In genomic region chr4:47562297-47562696, GRCh38 we compare ENCODE assay signal across 16 cellular contexts.
"Had no signal": no experiment of that assay in that cellular context is flagged by ENCODE, and none has a peak within 500 bp of the region (broad histone marks: within the 10 kb centered on the region; RNA-seq: fewer than 3 reads in every experiment).

No MANE protein-coding gene starts in this region.

- H3K4me1 ChIP-seq: sigmoid colon had no signal

- H3K36me3 Mint-ChIP-seq: activated CD4-positive, alpha-beta memory T cell treated with anti-CD3 and anti-CD28 coated beads for 36 hours had no signal

- H3K27ac Mint-ChIP-seq: activated CD4-positive, alpha-beta memory T cell treated with anti-CD3 and anti-CD28 coated beads for 36 hours; activated naive CD8-positive, alpha-beta T cell treated with anti-CD3 and anti-CD28 coated beads, Interleukin-2, amount 50 U/mL, for 24 hours; activated T-helper 1 cell treated with anti-CD3 and anti-CD28 coated beads, Interleukin-12 subunit alpha, Interleukin-12 subunit beta, Interleukin-2, Interleukin-4 antibody, amounts not matched to agents 30 ng/mL and 10 ng/mL and 1 ng/mL, durations not matched to agents 14 hours and 24 hours and 36 hours; dendritic cell treated with granulocyte-macrophage colony-stimulating factor and Interleukin-4, amounts not matched to agents 40 ng/mL and 50 ng/mL, for 4 days had no signal

- H3K4me3 Mint-ChIP-seq: activated CD4-positive, alpha-beta memory T cell treated with anti-CD3 and anti-CD28 coated beads for 36 hours; activated naive CD8-positive, alpha-beta T cell treated with anti-CD3 and anti-CD28 coated beads, Interleukin-2, amount 50 U/mL, for 24 hours; activated T-helper 1 cell treated with anti-CD3 and anti-CD28 coated beads, Interleukin-12 subunit alpha, Interleukin-12 subunit beta, Interleukin-2, Interleukin-4 antibody, amounts not matched to agents 30 ng/mL and 10 ng/mL and 1 ng/mL, durations not matched to agents 14 hours and 24 hours and 36 hours; dendritic cell treated with granulocyte-macrophage colony-stimulating factor and Interleukin-4, amounts not matched to agents 40 ng/mL and 50 ng/mL, for 4 days; neural crest cell had no signal

- H3K27me3 Mint-ChIP-seq: activated CD4-positive, alpha-beta memory T cell treated with anti-CD3 and anti-CD28 coated beads for 36 hours; activated naive CD8-positive, alpha-beta T cell treated with anti-CD3 and anti-CD28 coated beads, Interleukin-2, amount 50 U/mL, for 24 hours; dendritic cell treated with granulocyte-macrophage colony-stimulating factor and Interleukin-4, amounts not matched to agents 40 ng/mL and 50 ng/mL, for 4 days had no signal

- H3K9me3 Mint-ChIP-seq: activated CD4-positive, alpha-beta memory T cell treated with anti-CD3 and anti-CD28 coated beads for 36 hours; activated naive CD8-positive, alpha-beta T cell treated with anti-CD3 and anti-CD28 coated beads, Interleukin-2, amount 50 U/mL, for 24 hours; activated T-helper 1 cell treated with anti-CD3 and anti-CD28 coated beads, Interleukin-12 subunit alpha, Interleukin-12 subunit beta, Interleukin-2, Interleukin-4 antibody, amounts not matched to agents 30 ng/mL and 10 ng/mL and 1 ng/mL, durations not matched to agents 14 hours and 24 hours and 36 hours; dendritic cell treated with granulocyte-macrophage colony-stimulating factor and Interleukin-4, amounts not matched to agents 40 ng/mL and 50 ng/mL, for 4 days had no signal

- FAIRE-seq: urothelium cell line had no signal

- H3K9me3 ChIP-seq: sigmoid colon, stomach had no signal

- H3K4me3 ChIP-seq: sigmoid colon, stomach had no signal

- ATAC-seq: activated naive CD8-positive, alpha-beta T cell treated with anti-CD3 and anti-CD28 coated beads, Interleukin-2, amount 50 U/mL, for 24 hours; left ventricle myocardium superior had no signal

- H3K27me3 ChIP-seq: sigmoid colon, stomach had no signal

- DNase-seq: activated CD4-positive, alpha-beta memory T cell treated with anti-CD3 and anti-CD28 coated beads for 36 hours; activated CD4-positive, alpha-beta T cell treated with anti-CD3 and anti-CD28 coated beads for 1 hour; activated CD8-positive, alpha-beta memory T cell treated with anti-CD3 and anti-CD28 coated beads, Interleukin-2, amount 50 U/mL, for 48 hours; activated naive CD4-positive, alpha-beta T cell treated with Interleukin-2 at 50 U/mL for 16 hours; activated naive CD8-positive, alpha-beta T cell treated with anti-CD3 and anti-CD28 coated beads, Interleukin-2, amount 50 U/mL, for 24 hours; hippocampal formation; left ventricle myocardium superior; sigmoid colon; stimulated activated CD4-positive, alpha-beta T cell treated with anti-CD3 and anti-CD28 coated beads, Interleukin-4, amount 100 ng/mL, for 1 hour; stimulated activated CD8-positive, alpha-beta memory T cell treated with anti-CD3 and anti-CD28 coated beads, Interleukin-4, amount 100 ng/mL, for 48 hours; stomach; T1000 had no signal

- H3K27ac ChIP-seq: sigmoid colon had no signal
